In the genomic region with DNA sequence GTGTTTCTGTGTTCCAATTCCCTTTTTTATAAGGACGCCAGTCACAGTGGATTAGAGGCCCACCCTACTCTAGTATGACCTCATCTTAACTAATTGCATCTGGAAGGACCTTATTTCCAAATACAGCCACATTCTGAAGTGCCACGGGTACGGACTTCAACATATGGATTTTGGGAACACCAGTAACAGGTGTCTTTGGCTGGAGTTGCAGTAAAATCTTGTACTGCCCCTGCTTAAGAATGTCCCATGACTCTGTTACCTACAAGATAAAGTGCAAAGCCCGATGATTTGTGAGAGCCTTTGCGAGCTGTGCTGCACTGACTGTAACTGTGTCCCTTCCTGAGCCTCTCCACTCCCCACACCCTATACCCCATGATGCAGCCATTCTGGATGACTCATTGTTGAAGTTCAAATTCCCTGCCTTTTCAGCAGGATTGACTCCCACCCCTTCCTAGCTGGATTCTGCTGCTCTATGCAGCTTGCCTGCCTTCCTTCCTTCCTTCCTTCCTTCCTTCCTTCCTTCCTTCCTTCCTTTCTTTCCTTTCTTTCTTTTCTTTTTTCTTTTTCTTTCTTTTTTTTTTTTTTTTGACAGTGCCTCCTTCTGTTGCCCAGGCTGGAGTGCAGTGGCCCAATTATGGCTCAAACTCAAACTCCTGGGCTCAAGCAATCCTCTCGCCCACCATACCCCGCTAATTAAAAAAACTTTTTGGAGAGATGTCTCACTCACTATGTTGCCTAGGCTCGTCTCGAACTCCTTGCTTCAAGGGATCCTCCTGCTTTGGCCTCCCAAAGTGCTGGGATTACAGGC, we compare ENCODE assay signal across 8 cellular contexts. TPM values are rescaled to one million over a fixed set of nuclear protein-coding genes. Genes with fewer than 3 reads are reported as not detected.
A peak's percentile ranks its signal among the peaks of the same experiment; 100 is the strongest.
DNase-seq lines count a peak whose midpoint lies in the region; ATAC-seq and TF ChIP-seq lines count a peak whose summit lies in the region.

No MANE protein-coding gene starts in this region.

- peaks cover 63% of the 10 kb centered on the region for H3K27me3 ChIP-seq in BLaER1
- H3K27me3 ChIP-seq in vagina, result peaks cover 8% of the 10 kb centered on the region

- peak overlapping the region; percentile 73 for H3K9ac ChIP-seq in BLaER1

- H3K4me1 ChIP-seq in BLaER1 (peaks cover 38% of the 10 kb centered on the region), vagina (peaks cover 23% of the 10 kb centered on the region)

- no peaks in the 10 kb centered on the region for H3K9me3 ChIP-seq in BLaER1
- H3K9me3 ChIP-seq in vagina, result no peaks in the 10 kb centered on the region

- H3K4me2 ChIP-seq in BLaER1, result peak overlapping the region; percentile 87

- peaks cover 28 to 34% (median 30%) of the 10 kb centered on the region in 3 donors for H3K4me1 Mint-ChIP-seq in IgD-negative memory B cell

- H3K27ac Mint-ChIP-seq in IgD-negative memory B cell, result peak overlapping the region; percentile 87 to 98 (median 97)

- peak in 15 of 61 donors; percentile 10 to 58 (median 21) for DNase-seq in caudate nucleus (lab: John Stamatoyannopoulos, UW)
- peak; percentile 13 for DNase-seq in myocyte (ENCODE audit: low read depth)
- DNase-seq in vagina (ENCODE audit: extremely low spot score in 2 of 2), result no peak
- DNase-seq in NK-92 (lab: John Stamatoyannopoulos, UW; ENCODE audit: unreplicated experiment), result no peak

- H3K36me3 ChIP-seq in BLaER1, result no peaks in the 10 kb centered on the region
- H3K36me3 ChIP-seq in vagina, result no peaks in the 10 kb centered on the region

- H3K27me3 Mint-ChIP-seq in IgD-negative memory B cell, result peaks cover 5% of the 10 kb centered on the region

- H3K27ac ChIP-seq in BLaER1 (no peak overlapping the region), caudate nucleus (ENCODE audit: low read depth, low read length) (peak overlapping the region; percentile 88), vagina (no peak overlapping the region)

- peaks cover 11% of the 10 kb centered on the region; the same call in 1 of the 2 replicates for H4K20me1 ChIP-seq in BLaER1

- H3K36me3 Mint-ChIP-seq in IgD-negative memory B cell, result no peaks in the 10 kb centered on the region

- peak overlapping the region; percentile 89 to 97 (median 94) for H3K4me3 Mint-ChIP-seq in IgD-negative memory B cell

- ATAC-seq in GM19328 (IDR thresholded peaks at IDR 0.05; ENCODE audit: unreplicated experiment), result no peak
- ATAC-seq in HG02678 (IDR thresholded peaks at IDR 0.05; ENCODE audit: unreplicated experiment), result no peak

- H3K4me3 ChIP-seq in BLaER1, result peak overlapping the region; percentile 70
- peak overlapping the region in 1 of 2 donors; percentile 39 for H3K4me3 ChIP-seq in vagina

- no peak for TF ChIP-seq CTCF in vagina (IDR thresholded peaks at IDR 0.05)

- no peaks in the 10 kb centered on the region for H3K9me3 Mint-ChIP-seq in IgD-negative memory B cell

- TF ChIP-seq POLR2A in vagina (IDR thresholded peaks at IDR 0.05), result no peak

- intact Hi-C loops in vagina (cut with DNase I), result no loop called here

RNA-seq across cellular contexts. Expression of gene HCRT, which starts 2.1 kb away (rescaled TPM):
- polyA plus RNA-seq in IgD-negative memory B cell, result not detected
- total RNA-seq in myocyte (not detected in 2 replicates), vagina (not detected)
- not detected for polyA plus RNA-seq in myocyte (2012)

RNA-seq across cellular contexts. Expression of gene KCNH4, which starts 2.2 kb away (rescaled TPM):
- polyA plus RNA-seq in IgD-negative memory B cell, result not detected
- total RNA-seq in myocyte (not detected in 2 replicates), vagina (not detected)
- polyA plus RNA-seq in myocyte (2012), result not detected

RNA-seq across cellular contexts. Expression of gene GHDC, which starts 11.2 kb away (rescaled TPM):
- polyA plus RNA-seq in IgD-negative memory B cell, result 24.3 TPM
- 16.1 and 26.5 TPM in 2 replicates for total RNA-seq in myocyte
- 7.8 TPM for polyA plus RNA-seq in myocyte (2012)
- 35.1 TPM for total RNA-seq in vagina

RNA-seq across cellular contexts. Expression of gene RAB5C, which starts 28.3 kb away (rescaled TPM):
- 86.8 TPM for polyA plus RNA-seq in IgD-negative memory B cell
- total RNA-seq in myocyte (73.6 and 73.9 TPM in 2 replicates), vagina (111 TPM)
- 148 TPM for polyA plus RNA-seq in myocyte (2012)
